Comparison of ENCODE assay signal across 18 cellular contexts in genomic region chr9:69211424-69212036, GRCh38.
"Had no signal": no experiment of that assay in that cellular context is flagged by ENCODE, and none has a peak within 500 bp of the region (broad histone marks: within the 10 kb centered on the region; RNA-seq: fewer than 3 reads in every experiment).

No MANE protein-coding gene starts in this region.

- H3K4me3 Mint-ChIP-seq: memory B cell; naive thymus-derived CD4-positive, alpha-beta T cell; neural progenitor cell; T-helper 1 cell treated with Interleukin-12 subunit alpha and Interleukin-12 subunit beta and Interleukin-4 antibody, amounts not matched to agents 30 μg/mL and 1 μg/mL, for 36 hours had no signal

- DNase-seq: activated CD4-positive, alpha-beta T cell treated with anti-CD3 and anti-CD28 coated beads, Interleukin-2, amount 50 U/mL, for 1 hour; activated CD8-positive, alpha-beta memory T cell treated with anti-CD3 and anti-CD28 coated beads for 24 hours; activated CD8-positive, alpha-beta memory T cell treated with anti-CD3 and anti-CD28 coated beads, Interleukin-2, amount 50 U/mL, for 48 hours; activated gamma-delta T cell; activated T-cell treated with anti-CD3 and anti-CD28 coated beads, Interleukin-2, amount 50 U/mL, for 48 hours; dermis blood vessel endothelial cell; effector memory CD4-positive, alpha-beta T cell; naive thymus-derived CD4-positive, alpha-beta T cell; stimulated activated CD4-positive, alpha-beta T cell treated with anti-CD3 and anti-CD28 coated beads, Interleukin-2, amount 100 ng/mL, for 48 hours; stomach had no signal

- H3K27ac Mint-ChIP-seq: memory B cell; neural progenitor cell; progenitor cell of endocrine pancreas; T-helper 1 cell treated with Interleukin-12 subunit alpha and Interleukin-12 subunit beta and Interleukin-4 antibody, amounts not matched to agents 30 μg/mL and 1 μg/mL, for 36 hours had no signal

- H3K36me3 Mint-ChIP-seq: activated naive CD4-positive, alpha-beta T cell treated with anti-CD3 and anti-CD28 coated beads, Interleukin-2, amount 50 U/mL, for 72 hours; memory B cell; neural progenitor cell had no signal

- H3K9me3 ChIP-seq: stomach, thoracic aorta had no signal

- H3K27me3 Mint-ChIP-seq: memory B cell; naive thymus-derived CD4-positive, alpha-beta T cell; progenitor cell of endocrine pancreas had no signal

- ATAC-seq: activated CD4-positive, CD25-positive, alpha-beta regulatory T cell treated with anti-CD3 and anti-CD28 coated beads, Interleukin-2, amount 50 U/mL, for 24 hours; activated naive CD4-positive, alpha-beta T cell treated with anti-CD3 and anti-CD28 coated beads, Interleukin-2, amount 50 U/mL, for 72 hours; left lobe of liver; naive thymus-derived CD4-positive, alpha-beta T cell had no signal

- H3K4me1 ChIP-seq: neural progenitor cell had no signal

- H3K4me3 ChIP-seq: neural progenitor cell, stomach, thoracic aorta had no signal

- H3K36me3 ChIP-seq: neural progenitor cell, thoracic aorta had no signal

- H3K9me3 Mint-ChIP-seq: activated naive CD4-positive, alpha-beta T cell treated with anti-CD3 and anti-CD28 coated beads, Interleukin-2, amount 50 U/mL, for 72 hours; memory B cell; naive thymus-derived CD4-positive, alpha-beta T cell; neural progenitor cell; T-helper 1 cell treated with Interleukin-12 subunit alpha and Interleukin-12 subunit beta and Interleukin-4 antibody, amounts not matched to agents 30 μg/mL and 1 μg/mL, for 36 hours had no signal

- H3K27ac ChIP-seq: neural progenitor cell, stomach, thoracic aorta had no signal

- H3K4me1 Mint-ChIP-seq: memory B cell had no signal

- H3K27me3 ChIP-seq: neural progenitor cell, stomach had no signal
